Comparison of ENCODE assay signal across 13 cellular contexts in genomic region chr5:149406979-149407306, GRCh38. TPM values are rescaled to one million over a fixed set of nuclear protein-coding genes. Genes with fewer than 3 reads are reported as not detected.
A peak's percentile ranks its signal among the peaks of the same experiment; 100 is the strongest.
DNase-seq lines count a peak whose midpoint lies in the region; ATAC-seq and TF ChIP-seq lines count a peak whose summit lies in the region.
"Had no signal": no experiment of that assay in that cellular context is flagged by ENCODE, and none has a peak within 500 bp of the region (broad histone marks: within the 10 kb centered on the region; RNA-seq: fewer than 3 reads in every experiment).

No MANE protein-coding gene starts in this region.

- intact Hi-C loops in right lobe of liver (cut with DNase I) = no loop called here

- H3K36me3 ChIP-seq in DOHH2 (ENCODE audit: control insufficient read depth, low read length) (no peaks in the 10 kb centered on the region), right lobe of liver (no peaks in the 10 kb centered on the region), skeletal muscle tissue (ENCODE audit: control insufficient read depth in 3 of 3, insufficient read depth in 3 of 3, low read length in 3 of 3) (peaks cover 0 to 15% (median 0%) of the 10 kb centered on the region in 3 donors)

- ATAC-seq in right lobe of liver (no peak), GM21576 (IDR thresholded peaks at IDR 0.05; ENCODE audit: unreplicated experiment) (no peak)
- ATAC-seq: T-cell had no signal

- no peaks in the 10 kb centered on the region for H4K20me1 ChIP-seq in DOHH2 (ENCODE audit: control insufficient read depth, insufficient read depth, low read depth, low read length)

- H3K9ac ChIP-seq in skeletal muscle tissue (ENCODE audit: low read depth in 1 of 3, low read length in 3 of 3) = peak overlapping the region; percentile 75 to 83 (median 80)

- TF ChIP-seq CTCF in DOHH2 (IDR thresholded peaks at IDR 0.05; ENCODE audit: low read depth, low read length, poor library complexity, severe bottlenecking) (no peak), cardiac fibroblast (IDR thresholded peaks at IDR 0.05; ENCODE audit: low read depth, low read length) (no peak), right lobe of liver (IDR thresholded peaks at IDR 0.05) (no peak), RWPE1 (conservative IDR thresholded peaks at IDR 0.05; ENCODE audit: low read depth) (no peak)

- DNase-seq in cardiac fibroblast (ENCODE audit: low read depth in 2 of 2) (no peak), right lobe of liver (no peak), NCI-H524 treated with DMSO at 0.1 percent for 48 hours (lab: John Stamatoyannopoulos, UW) (no peak), RWPE1 (ENCODE audit: low spot score) (no peak), NCI-H2081 (lab: John Stamatoyannopoulos, UW) (no peak)
- DNase-seq: activated CD4-positive, alpha-beta memory T cell treated with anti-CD3 and anti-CD28 coated beads for 36 hours; activated naive CD4-positive, alpha-beta T cell treated with anti-CD3 and anti-CD28 coated beads, Interleukin-2, amount 50 U/mL, for 16 hours; CD8-positive, alpha-beta memory T cell; T-cell had no signal

- no peaks in the 10 kb centered on the region for H3K9me2 ChIP-seq in DOHH2 (replicated peaks; ENCODE audit: control insufficient read depth, low read length)

- no peak overlapping the region for H3K4me3 ChIP-seq in DOHH2 (ENCODE audit: low read length)
- peak overlapping the region; percentile 62 to 70 for H3K4me3 ChIP-seq in cardiac fibroblast (replicated peaks in 1 of 2; ENCODE audit: low read depth in 2 of 2, low read length in 2 of 2)
- peak overlapping the region; percentile 21 to 37 (median 35) for H3K4me3 ChIP-seq in right lobe of liver
- H3K4me3 ChIP-seq in skeletal muscle tissue (ENCODE audit: low read length in 3 of 3) = peak overlapping the region; percentile 38 to 81 (median 72)

- no peaks in the 10 kb centered on the region for H3F3A ChIP-seq in DOHH2 (ENCODE audit: control insufficient read depth, insufficient read depth)

- CTCF ChIA-PET in RWPE1 (lab: Yijun Ruan, JAX) = interaction anchor here (0.9 kb wide), 1 partner anchor 26 kb away, joined by 8 read pairs; no protein-coding TSS in a partner anchor

- POLR2A ChIA-PET in RWPE1 (lab: Yijun Ruan, JAX; ENCODE audit: low non-redundant PET) = no interaction called here

- H3K4me1 ChIP-seq in DOHH2 (ENCODE audit: control insufficient read depth, low read length) (peaks cover 7% of the 10 kb centered on the region; the same call in 1 of the 2 replicates), right lobe of liver (no peaks in the 10 kb centered on the region), skeletal muscle tissue (ENCODE audit: control insufficient read depth in 3 of 3, insufficient read depth in 3 of 3, low read length in 3 of 3) (peaks cover 0 to 9% (median 5%) of the 10 kb centered on the region in 3 donors)

- no CpG with 5 or more reads among the region's 4 CpGs for WGBS in right lobe of liver (ENCODE audit: insufficient coverage, low coverage, low lambda C conversion rate, missing lambda C conversion rate)

- H3K4me2 ChIP-seq in DOHH2 (ENCODE audit: low read length) = peak overlapping the region; percentile 14

- TF ChIP-seq POLR2A in right lobe of liver (IDR thresholded peaks at IDR 0.05) = no peak

- H3K27me3 ChIP-seq in DOHH2 (ENCODE audit: control insufficient read depth, low read length) (peaks cover 32% of the 10 kb centered on the region), right lobe of liver (no peaks in the 10 kb centered on the region), skeletal muscle tissue (ENCODE audit: control insufficient read depth in 3 of 3, insufficient read depth in 3 of 3, low read length in 3 of 3) (peaks cover 0 to 2% (median 0%) of the 10 kb centered on the region in 3 donors)

- no peak overlapping the region for H3K27ac ChIP-seq in DOHH2 (ENCODE audit: low read depth, low read length)
- H3K27ac ChIP-seq in right lobe of liver = peak overlapping the region; percentile 54 to 64 (median 62)
- peak overlapping the region; percentile 84 for H3K27ac ChIP-seq in skeletal muscle tissue (ENCODE audit: low read depth, low read length)
- H3K27ac ChIP-seq in RWPE1 = no peak overlapping the region

- H3K9me3 ChIP-seq in DOHH2 (ENCODE audit: control insufficient read depth, insufficient read depth, low read length) = no peaks in the 10 kb centered on the region
- no peaks in the 10 kb centered on the region for H3K9me3 ChIP-seq in right lobe of liver
- H3K9me3 ChIP-seq in skeletal muscle tissue (ENCODE audit: control insufficient read depth in 3 of 3, low read length in 3 of 3) = no peaks in the 10 kb centered on the region

- no peaks in the 10 kb centered on the region for H3K79me2 ChIP-seq in DOHH2 (ENCODE audit: control insufficient read depth, low read length)

RNA-seq across cellular contexts. Expression of gene IL17B, which starts 27.9 kb away (rescaled TPM):
- total RNA-seq in right lobe of liver (not detected), skeletal muscle tissue (247 TPM)
- total RNA-seq: activated CD4-positive, alpha-beta memory T cell treated with anti-CD3 and anti-CD28 coated beads for 36 hours; CD8-positive, alpha-beta memory T cell; T-cell; ureter had no signal

RNA-seq across cellular contexts. Expression of gene PCYOX1L, which starts 49.1 kb away (rescaled TPM):
- total RNA-seq in right lobe of liver (1 to 10 TPM in 2 of 6 experiments, under 1 TPM in 4; 0.29 to 1.2 (median 0.62) TPM), skeletal muscle tissue (3.7 TPM)

Comparison
In these comparisons a context has a peak if more than half of its experiments do, and no peak if none do; other contexts are left out.
1. H3K27ac ChIP-seq: peak in right lobe of liver (3 of 3) and skeletal muscle tissue (single experiment); none in DOHH2 (single experiment) and RWPE1 (single experiment).
2. RNA of gene IL17B, which starts 27.9 kb away (total RNA-seq): 247 TPM in skeletal muscle tissue (single experiment); not detected in right lobe of liver; every median in the first group is over 100 times any median in the second.